8 cellular contexts compared by ENCODE assay signal in genomic region chr5:129904102-129904666, GRCh38. TPM values are rescaled to one million over a fixed set of nuclear protein-coding genes. Genes with fewer than 3 reads are reported as not detected.
DNase-seq lines count a peak whose midpoint lies in the region; ATAC-seq and TF ChIP-seq lines count a peak whose summit lies in the region.

CHSY3 (plus strand) TSS chr5:129904465.

- peak; percentile 42 for ATAC-seq in GM18517 (IDR thresholded peaks at IDR 0.05; ENCODE audit: unreplicated experiment)
- peak; percentile 56 for ATAC-seq in HG03039 (IDR thresholded peaks at IDR 0.05; ENCODE audit: unreplicated experiment)

- H3K27me3 Mint-ChIP-seq in nephron (ENCODE audit: low read depth) = peaks cover 29% of the 10 kb centered on the region

- H3K36me3 Mint-ChIP-seq in nephron (ENCODE audit: low read depth) = no peaks in the 10 kb centered on the region

- peak within 1 kb of the TSS; percentile 10 to 73 (median 27) for H3K27ac Mint-ChIP-seq in nephron

- CTCF ChIA-PET in AG04450 (lab: Charles Lee) = interaction anchor here (0.6 to 5.9 kb wide), 6 partner anchors 43 to 264 kb away, joined by 3 to 58 read pairs (median 5); no protein-coding TSS in a partner anchor

- DNase-seq in AG04450 (ENCODE audit: low read depth, low spot score) (peak; percentile 11), NCI-H69 (lab: John Stamatoyannopoulos, UW) (peak; percentile 83), germinal center (ENCODE audit: low spot score) (peak; percentile 22), tibial artery (peak; percentile 89 to 95)
- DNase-seq in activated naive CD4-positive, alpha-beta T cell treated with anti-CD3 and anti-CD28 coated beads, Interleukin-2, amount 50 U/mL, for 16 hours = peak; percentile 34

- H3K27me3 ChIP-seq in AG04450 (ENCODE audit: control insufficient read depth, insufficient read depth, low read length) = peaks cover 7% of the 10 kb centered on the region
- no peaks in the 10 kb centered on the region for H3K27me3 ChIP-seq in tibial artery

- intact Hi-C loops in tibial artery (cut with DNase I; ENCODE audit: low total_unique reads) = loop anchor here (5.0 to 10.0 kb wide), 3 partner anchors 61 to 1261 kb away; partner anchors contain the start of gene HINT1

- peaks cover 0 to 24% (median 11%) of the 10 kb centered on the region in 4 donors for H3K4me1 ChIP-seq in tibial artery

- TF ChIP-seq CTCF in AG04450 (IDR thresholded peaks at IDR 0.05; ENCODE audit: low read depth, low read length) = no peak
- no peak for TF ChIP-seq CTCF in nephron (IDR thresholded peaks at IDR 0.05; ENCODE audit: unreplicated experiment in 3 of 3)
- TF ChIP-seq CTCF in tibial artery (IDR thresholded peaks at IDR 0.05) = peak in 1 of 2 experiments; percentile 35

- H3K4me1 Mint-ChIP-seq in nephron = peaks cover 14% of the 10 kb centered on the region

- H3K4me3 Mint-ChIP-seq in nephron = peak within 1 kb of the TSS; percentile 92 to 95 (median 95)

- no peak within 1 kb of the TSS for H3K27ac ChIP-seq in AG04450 (ENCODE audit: low read depth, low read length)
- peak within 1 kb of the TSS; percentile 89 to 92 for H3K27ac ChIP-seq in tibial artery

- POLR2A ChIA-PET in AG04450 (lab: Yijun Ruan, JAX) = interaction anchor here (0.5 to 0.6 kb wide), 2 partner anchors 898 to 1247 kb away, joined by 8 to 10 read pairs; no protein-coding TSS in a partner anchor

- H3K9me3 ChIP-seq in AG04450 (ENCODE audit: control insufficient read depth, insufficient read depth, low read length) (no peaks in the 10 kb centered on the region), tibial artery (no peaks in the 10 kb centered on the region)

- H3K9me3 Mint-ChIP-seq in nephron = no peaks in the 10 kb centered on the region

- peak within 1 kb of the TSS; percentile 68 for H3K4me3 ChIP-seq in AG04450 (ENCODE audit: low read depth, low read length)
- H3K4me3 ChIP-seq in tibial artery = peak within 1 kb of the TSS; percentile 88 to 93

- peaks cover 0 to 3% (median 0%) of the 10 kb centered on the region in 3 donors for H3K36me3 ChIP-seq in tibial artery

RNA-seq across cellular contexts. Expression of gene CHSY3, which starts in this region (rescaled TPM):
- polyA plus RNA-seq in AG04450 (2011; rRNA removed) = 0.43 and 0.67 TPM in 2 replicates
- polyA minus RNA-seq in AG04450 (2011; rRNA and poly(A)+ RNA removed) = 0.65 and 1.3 TPM in 2 replicates

Comparison
In these comparisons a context has a peak if more than half of its experiments do, and no peak if none do; other contexts are left out.
1. DNase-seq: peak in every context shown above with its lines; median percentile 92 in tibial artery; 83 in NCI-H69; 34 in activated naive CD4-positive, alpha-beta T cell treated with anti-CD3 and anti-CD28 coated beads, Interleukin-2, amount 50 U/mL, for 16 hours; 22 in germinal center; 11 in AG04450.